Comparison of ENCODE assay signal across 8 cellular contexts in the genomic region with DNA sequence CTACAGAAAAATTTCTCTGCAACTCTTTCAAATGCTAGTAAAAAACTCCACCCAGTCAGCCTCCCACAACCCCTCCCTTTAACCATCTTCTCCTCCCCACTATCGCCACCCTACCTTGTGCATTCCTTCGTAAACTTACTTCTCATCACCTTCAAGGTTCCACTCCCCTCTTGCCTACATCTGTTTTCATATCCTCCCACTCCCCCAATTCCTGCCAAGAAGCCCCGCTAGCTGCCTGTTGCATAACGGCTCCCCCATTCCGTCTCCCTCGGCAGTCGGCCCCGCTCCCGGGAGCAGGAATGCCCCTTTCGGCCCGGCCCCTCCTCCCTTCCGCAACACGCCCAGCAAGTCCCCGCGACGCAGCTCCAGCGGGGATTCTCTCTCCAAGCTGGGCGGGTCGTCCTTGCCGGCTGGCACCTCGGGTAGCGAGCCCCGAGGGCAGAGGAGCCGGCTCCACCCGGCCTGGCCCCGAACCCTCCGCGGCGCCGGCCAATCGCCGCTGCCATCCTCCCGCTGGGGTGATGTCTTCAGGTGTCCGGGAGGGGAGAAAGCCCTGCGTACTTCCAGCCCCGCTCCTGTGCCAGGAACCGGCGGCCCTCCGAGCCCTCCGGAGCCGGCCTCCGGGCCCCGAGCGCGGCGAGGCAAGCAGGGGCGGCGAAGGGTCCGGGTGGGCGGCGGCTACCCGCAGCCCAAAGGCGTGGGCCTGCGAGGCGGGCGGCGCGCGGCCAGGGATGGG. TPM values are rescaled to one million over a fixed set of nuclear protein-coding genes. Genes with fewer than 3 reads are reported as not detected.
DNase-seq lines count a peak whose midpoint lies in the region; ATAC-seq, FAIRE-seq and TF ChIP-seq lines count a peak whose summit lies in the region.

No MANE protein-coding gene starts in this region.

- H3K27ac ChIP-seq in H1 (ENCODE audit: low read depth, low read length) (0 out of 2 replicates have a peak overlapping the region, but pooled peaks have one; percentile 38), mesendoderm (ENCODE audit: low read depth, low read length) (peak overlapping the region; percentile 96)

- no peak for TF ChIP-seq POLR2A in H1 (IDR thresholded peaks at IDR 0.05; ENCODE audit: control extremely low read depth in 1 of 2, low read depth in 2 of 2, low read length in 2 of 2)

- 0 out of 2 replicates have a peak overlapping the region, but pooled peaks have one; percentile 40 for H3K18ac ChIP-seq in H1 (ENCODE audit: extremely low read depth, low read length)
- H3K18ac ChIP-seq in mesendoderm (ENCODE audit: low read length): peak overlapping the region; percentile 96

- no peak overlapping the region for H3K23ac ChIP-seq in H1 (ENCODE audit: insufficient read length)
- H3K23ac ChIP-seq in mesendoderm (ENCODE audit: low read length): no peak overlapping the region

- peak overlapping the region; percentile 98 for H3K4me3 Mint-ChIP-seq in activated CD8-positive, alpha-beta memory T cell treated with anti-CD3 and anti-CD28 coated beads, Interleukin-2, amount 10 ng/mL, durations not matched to agents 7 days and 5 days

- H3K9ac ChIP-seq in H1 (replicated peaks in 1 of 4; ENCODE audit: extremely low read depth in 1 of 4, low read depth in 3 of 4, low read length in 3 of 4) (peak overlapping the region; percentile 66 to 80 (median 70); a peak in 6 of 7 replicates), mesendoderm (ENCODE audit: low read length) (peak overlapping the region; percentile 87)

- TF ChIP-seq EP300 in H1 (IDR thresholded peaks at IDR 0.05; ENCODE audit: borderline replicate concordance in 1 of 2, low read depth in 2 of 2, low read length in 2 of 2): no peak

- H4K5ac ChIP-seq in H1 (ENCODE audit: insufficient read length, low read depth, low read length): peak overlapping the region; percentile 73
- no peak overlapping the region for H4K5ac ChIP-seq in mesendoderm (ENCODE audit: low read length)

- H3K79me2 ChIP-seq in H1 (ENCODE audit: control insufficient read depth in 1 of 2, insufficient read depth in 2 of 2, low read length in 2 of 2) (peaks cover 0 to 36% of the 10 kb centered on the region in 2 experiments; a peak in 2 of 4 replicates), mesendoderm (ENCODE audit: control insufficient read depth, insufficient read depth, low read length) (peaks cover 26% of the 10 kb centered on the region)

- no peaks in the 10 kb centered on the region for H3K79me1 ChIP-seq in H1 (ENCODE audit: low read depth, low read length)
- no peaks in the 10 kb centered on the region for H3K79me1 ChIP-seq in mesendoderm (ENCODE audit: low read length)

- H2BK12ac ChIP-seq in H1 (ENCODE audit: low read depth, low read length): no peak overlapping the region; the same call in 1 of the 2 replicates

- no peaks in the 10 kb centered on the region for H3K9me3 ChIP-seq in H1 (ENCODE audit: insufficient read depth in 2 of 2, low read depth in 1 of 2, low read length in 1 of 2)

- no peak overlapping the region for H2BK15ac ChIP-seq in H1 (ENCODE audit: low read length)
- H2BK15ac ChIP-seq in mesendoderm (replicated peaks; ENCODE audit: low read depth): no peak overlapping the region

- H3K14ac ChIP-seq in H1 (ENCODE audit: insufficient read length): no peak overlapping the region

- H4K91ac ChIP-seq in H1 (replicated peaks; ENCODE audit: insufficient read length, low read length): no peak overlapping the region

- no peak overlapping the region for H3K4ac ChIP-seq in H1 (replicated peaks; ENCODE audit: insufficient read length, low read depth, low read length)
- peak overlapping the region; percentile 75 for H3K4ac ChIP-seq in mesendoderm (ENCODE audit: low read depth, low read length)

- H4K8ac ChIP-seq in H1 (ENCODE audit: extremely low read depth, insufficient read depth, low read length): no peak overlapping the region; the same call in 1 of the 2 replicates
- H4K8ac ChIP-seq in mesendoderm (ENCODE audit: low read depth, low read length): no peak overlapping the region

- 3% methylated on average over 55 of the region's 59 CpGs; no CpG with 5 or more reads in 1 of the 2 experiments for WGBS in H1 (ENCODE audit: extremely low coverage in 1 of 2, insufficient coverage in 1 of 2, insufficient read length in 1 of 2, insufficient replicate concordance in 2 of 2, low coverage in 1 of 2, low lambda C conversion rate in 2 of 2, missing lambda C conversion rate in 1 of 2), 2 experiments
- 100% methylated on average over 1 of the region's 59 CpGs for WGBS in mesendoderm (ENCODE audit: extremely low coverage, insufficient coverage, low lambda C conversion rate)

- no peak overlapping the region for H2BK20ac ChIP-seq in H1 (ENCODE audit: low read length)

- FAIRE-seq in H1 (lab: Jason Lieb, UNC): no peak

- no peaks in the 10 kb centered on the region for H3K36me3 Mint-ChIP-seq in activated CD8-positive, alpha-beta memory T cell treated with anti-CD3 and anti-CD28 coated beads, Interleukin-2, amount 10 ng/mL, durations not matched to agents 7 days and 5 days

- TF ChIP-seq CTCF in AG09309 (IDR thresholded peaks at IDR 0.05; ENCODE audit: control insufficient read depth, insufficient read depth, low read depth, low read length, missing control alignments): no peak
- no peak for TF ChIP-seq CTCF in H1 (IDR thresholded peaks at IDR 0.05; ENCODE audit: control extremely low read depth in 1 of 3, insufficient read depth in 1 of 3, low read depth in 1 of 3, low read length in 3 of 3)

- H4K20me1 ChIP-seq in H1 (replicated peaks in 1 of 2; ENCODE audit: control insufficient read depth in 1 of 2, insufficient read depth in 2 of 2, low read length in 2 of 2): peaks cover 0 to 1% of the 10 kb centered on the region in 2 experiments

- H3K4me2 ChIP-seq in H1 (ENCODE audit: insufficient read depth in 1 of 2, low read depth in 2 of 2, low read length in 2 of 2) (peak overlapping the region; percentile 75 to 76), mesendoderm (ENCODE audit: low read length) (peak overlapping the region; percentile 69)

- H3K4me3 ChIP-seq in AG09309 (ENCODE audit: control insufficient read depth, low read depth, low read length) (peak overlapping the region; percentile 63), H1 (ENCODE audit: extremely low read depth in 1 of 4, insufficient read depth in 2 of 4, low read depth in 3 of 4, low read length in 4 of 4) (peak overlapping the region; percentile 68 to 86 (median 76)), mesendoderm (ENCODE audit: low read length) (peak overlapping the region; percentile 78)

- no peak; a peak in 1 of 4 replicates for TF ChIP-seq RAD21 in H1 (IDR thresholded peaks at IDR 0.05 in 1 of 2, conservative IDR thresholded peaks at IDR 0.05 in 1 of 2; ENCODE audit: low read depth in 2 of 2, low read length in 2 of 2)

- ATAC-seq in GM18870 (IDR thresholded peaks at IDR 0.05; ENCODE audit: unreplicated experiment) (peak; percentile 21), HG03103 (IDR thresholded peaks at IDR 0.05; ENCODE audit: low read depth, unreplicated experiment) (peak; percentile 28)
- peak; percentile 54 for ATAC-seq in activated CD8-positive, alpha-beta memory T cell treated with anti-CD3 and anti-CD28 coated beads, Interleukin-2, amount 10 ng/mL, durations not matched to agents 7 days and 5 days

- DNase-seq in AG09309 (ENCODE audit: low read depth): no peak
- peak; percentile 82 for DNase-seq in NCI-H748 (lab: John Stamatoyannopoulos, UW; ENCODE audit: unreplicated experiment)
- peak; percentile 67 for DNase-seq in activated CD8-positive, alpha-beta memory T cell treated with anti-CD3 and anti-CD28 coated beads, Interleukin-2, amount 10 ng/mL, durations not matched to agents 7 days and 5 days
- peak; percentile 50 to 87 for DNase-seq in H1 (ENCODE audit: low read depth in 1 of 2, low spot score in 2 of 2)
- DNase-seq in mesendoderm: peak; percentile 95
- DNase-seq in stimulated activated CD8-positive, alpha-beta memory T cell treated with anti-CD3 and anti-CD28 coated beads, Interleukin-15, amount 100 ng/mL, for 24 hours (ENCODE audit: low read depth): peak; percentile 16

- peaks cover 3% of the 10 kb centered on the region; the same call in 1 of the 2 replicates for H3K23me2 ChIP-seq in H1 (ENCODE audit: low read depth, low read length)

- H3K9me3 Mint-ChIP-seq in activated CD8-positive, alpha-beta memory T cell treated with anti-CD3 and anti-CD28 coated beads, Interleukin-2, amount 10 ng/mL, durations not matched to agents 7 days and 5 days (ENCODE audit: low read depth): no peaks in the 10 kb centered on the region

- H2AFZ ChIP-seq in H1 (ENCODE audit: low read length): no peak overlapping the region

- POLR2A ChIA-PET in H1 (lab: Charles Lee; ENCODE audit: partially characterized antibody): interaction anchor here (1.4 to 2.0 kb wide), 3 partner anchors 16 to 86 kb away, joined by 3 to 21 read pairs (median 5); partner anchors contain the start of gene AP1G1

- peaks cover 17% of the 10 kb centered on the region for H3K4me1 Mint-ChIP-seq in activated CD8-positive, alpha-beta memory T cell treated with anti-CD3 and anti-CD28 coated beads, Interleukin-2, amount 10 ng/mL, durations not matched to agents 7 days and 5 days

- H3K4me1 ChIP-seq in H1 (replicated peaks in 1 of 4; ENCODE audit: control insufficient read depth in 3 of 4, insufficient read depth in 4 of 4, low read length in 3 of 4) (peaks cover 0 to 3% (median 1%) of the 10 kb centered on the region in 4 experiments; a peak in 2 of 7 replicates), mesendoderm (ENCODE audit: control insufficient read depth, low read depth, low read length) (no peaks in the 10 kb centered on the region)

- H3K27me3 Mint-ChIP-seq in activated CD8-positive, alpha-beta memory T cell treated with anti-CD3 and anti-CD28 coated beads, Interleukin-2, amount 10 ng/mL, durations not matched to agents 7 days and 5 days: peaks cover 15% of the 10 kb centered on the region

- peak overlapping the region; percentile 85 for H3K27ac Mint-ChIP-seq in activated CD8-positive, alpha-beta memory T cell treated with anti-CD3 and anti-CD28 coated beads, Interleukin-2, amount 10 ng/mL, durations not matched to agents 7 days and 5 days

- H3K36me3 ChIP-seq in H1 (ENCODE audit: control insufficient read depth in 2 of 4, insufficient read depth in 4 of 4, low read length in 3 of 4) (no peaks in the 10 kb centered on the region), mesendoderm (ENCODE audit: control insufficient read depth, insufficient read depth, low read length) (no peaks in the 10 kb centered on the region)

- H2AK5ac ChIP-seq in H1 (ENCODE audit: low read depth, low read length) (no peak overlapping the region), mesendoderm (ENCODE audit: low read length) (no peak overlapping the region)

- H2BK120ac ChIP-seq in H1 (replicated peaks; ENCODE audit: low read depth, low read length) (no peak overlapping the region), mesendoderm (ENCODE audit: low read depth, low read length) (peak overlapping the region; percentile 7)

- CTCF ChIA-PET in activated CD8-positive, alpha-beta memory T cell treated with anti-CD3 and anti-CD28 coated beads, Interleukin-2, amount 10 ng/mL, durations not matched to agents 7 days and 5 days (lab: Charles Lee): interaction anchor here (1.0 kb wide), 1 partner anchor 112 kb away, joined by 4 read pairs; no protein-coding TSS in a partner anchor
- CTCF ChIA-PET in H1 (lab: Charles Lee; ENCODE audit: partially characterized antibody): no interaction called here

- H3K56ac ChIP-seq in H1 (replicated peaks; ENCODE audit: insufficient read length, low read depth, low read length) (no peak overlapping the region), mesendoderm (ENCODE audit: low read length) (peak overlapping the region; percentile 86)

- H3K27me3 ChIP-seq in H1 (replicated peaks in 1 of 4; ENCODE audit: control insufficient read depth in 3 of 4, extremely low read depth in 1 of 4, insufficient read depth in 3 of 4, low read length in 3 of 4) (no peaks in the 10 kb centered on the region; a peak in 3 of 7 replicates), mesendoderm (ENCODE audit: insufficient read depth, low read length, poor library complexity) (no peaks in the 10 kb centered on the region)

- H2BK5ac ChIP-seq in H1 (ENCODE audit: low read depth, low read length) (no peak overlapping the region), mesendoderm (ENCODE audit: low read length) (no peak overlapping the region)

RNA-seq across cellular contexts. Expression of gene PHLPP2, which starts 1.5 kb away (rescaled TPM):
- total RNA-seq in activated CD8-positive, alpha-beta memory T cell treated with anti-CD3 and anti-CD28 coated beads, Interleukin-2, amount 10 ng/mL, durations not matched to agents 7 days and 5 days: 1 to 10 TPM; 7.9 to 8.7 TPM
- 12.8 and 12.9 TPM in 2 replicates for total RNA-seq in H1 (2021; fragmentation: NEBNext Ultra II Directional; extraction: Animal tissue kit (Norgen Biotek cat#: 25700))
- polyA plus RNA-seq in H1 (2011; rRNA removed): 6.2 and 7.3 TPM in 2 replicates
- polyA plus RNA-seq in H1 (2011; cell fraction: cytosol; rRNA removed): 8.4 TPM
- polyA plus RNA-seq in H1 (2011; cell fraction: nucleus; rRNA removed): 12.3 TPM
- polyA plus RNA-seq in H1 (2012, experiment 1 of 2): 6.0 to 7.7 TPM (median 7.4 TPM) in 4 replicates
- polyA plus RNA-seq in H1 (2012, experiment 2 of 2): 0.55 TPM
- polyA plus RNA-seq in H1 (2013, experiment 1 of 2): 5.1 TPM
- 5.6 TPM for polyA plus RNA-seq in H1 (2013, experiment 2 of 2)
- polyA minus RNA-seq in H1 (2011; rRNA and poly(A)+ RNA removed): 38.1 and 51.2 TPM in 2 replicates
- 14.8 TPM for polyA minus RNA-seq in H1 (2011; cell fraction: cytosol; rRNA and poly(A)+ RNA removed)
- polyA minus RNA-seq in H1 (2011; cell fraction: nucleus; rRNA and poly(A)+ RNA removed): 21.3 TPM
- 5.4 TPM for polyA plus RNA-seq in mesendoderm (2013, experiment 1 of 2)
- 5.1 TPM for polyA plus RNA-seq in mesendoderm (2013, experiment 2 of 2)
